Comparison of ENCODE assay signal across 9 cellular contexts in genomic region chr5:42951169-42951846, GRCh38.
DNase-seq lines count a peak whose midpoint lies in the region; ATAC-seq and TF ChIP-seq lines count a peak whose summit lies in the region.
"Had no signal": no experiment of that assay in that cellular context is flagged by ENCODE, and none has a peak within 500 bp of the region (broad histone marks: within the 10 kb centered on the region; RNA-seq: fewer than 3 reads in every experiment).

No MANE protein-coding gene starts in this region.

- TF ChIP-seq CTCF in Peyer's patch (IDR thresholded peaks at IDR 0.05) (no peak), endothelial cell (IDR thresholded peaks at IDR 0.05; ENCODE audit: unreplicated experiment) (no peak)

- H3K4me3 Mint-ChIP-seq in endothelial cell (ENCODE audit: unreplicated experiment): no peak overlapping the region

- DNase-seq in NCI-H2081 (lab: John Stamatoyannopoulos, UW): peak; percentile 62 to 65
- no peak for DNase-seq in NCI-H2081 treated with DMSO at 0.1 percent for 48 hours (lab: John Stamatoyannopoulos, UW)
- DNase-seq in Peyer's patch: peak; percentile 64 to 82 (median 72)
- DNase-seq in activated gamma-delta T cell (lab: John Stamatoyannopoulos, UW): peak; percentile 50
- peak; percentile 79 for DNase-seq in cardiac septum (ENCODE audit: low spot score)
- peak; percentile 69 to 75 for DNase-seq in stimulated activated CD4-positive, alpha-beta T cell treated with anti-CD3 and anti-CD28 coated beads, Interleukin-2, amount 100 ng/mL, for 24 hours
- no peak for DNase-seq in endothelial cell (ENCODE audit: low spot score)

- H3K36me3 ChIP-seq in Peyer's patch: no peaks in the 10 kb centered on the region

- H3K36me3 Mint-ChIP-seq in endothelial cell (ENCODE audit: low read depth, unreplicated experiment): peaks cover 7% of the 10 kb centered on the region

- TF ChIP-seq POLR2A in Peyer's patch (IDR thresholded peaks at IDR 0.05): no peak

- H3K27ac ChIP-seq in Peyer's patch: peak overlapping the region; percentile 75 to 97 (median 95)
- H3K27ac ChIP-seq: 22Rv1 had no signal

- no peaks in the 10 kb centered on the region for H3K9me3 Mint-ChIP-seq in endothelial cell (ENCODE audit: unreplicated experiment)

- H3K4me1 ChIP-seq in Peyer's patch: peaks cover 0 to 34% (median 0%) of the 10 kb centered on the region in 4 donors

- peaks cover 4% of the 10 kb centered on the region for H3K27me3 Mint-ChIP-seq in endothelial cell (ENCODE audit: unreplicated experiment)

- peak; percentile 24 for ATAC-seq in HG03097 (IDR thresholded peaks at IDR 0.05; ENCODE audit: low FRiP score, unreplicated experiment)

- peaks cover 0 to 13% (median 0%) of the 10 kb centered on the region in 4 donors for H3K9me3 ChIP-seq in Peyer's patch

- intact Hi-C loops in cardiac septum (cut with DNase I): loop anchor here (1.0 to 5.0 kb wide), 4 partner anchors 44 to 89 kb away; partner anchors contain the start of gene ANXA2R

- H3K27me3 ChIP-seq in Peyer's patch: peaks cover 0 to 49% of the 10 kb centered on the region in 2 donors

- no peak overlapping the region for H3K27ac Mint-ChIP-seq in endothelial cell (ENCODE audit: unreplicated experiment)

- no peaks in the 10 kb centered on the region for H3K4me1 Mint-ChIP-seq in endothelial cell (ENCODE audit: unreplicated experiment)

- peak overlapping the region; percentile 49 to 72 (median 55) for H3K4me3 ChIP-seq in Peyer's patch

Comparison
In these comparisons a context has a peak if more than half of its experiments do, and no peak if none do; other contexts are left out.
1. DNase-seq: peak in NCI-H2081 (2 of 2), Peyer's patch (3 of 3), activated gamma-delta T cell (single experiment), cardiac septum (single experiment) and stimulated activated CD4-positive, alpha-beta T cell treated with anti-CD3 and anti-CD28 coated beads, Interleukin-2, amount 100 ng/mL, for 24 hours (2 of 2); none in NCI-H2081 treated with DMSO at 0.1 percent for 48 hours (single experiment) and endothelial cell (single experiment).